Comparison of ENCODE assay signal across 9 cellular contexts in genomic region chr9:113522858-113523257, GRCh38. TPM values are rescaled to one million over a fixed set of nuclear protein-coding genes. Genes with fewer than 3 reads are reported as not detected.
DNase-seq lines count a peak whose midpoint lies in the region; ATAC-seq, FAIRE-seq and TF ChIP-seq lines count a peak whose summit lies in the region.
"Had no signal": no experiment of that assay in that cellular context is flagged by ENCODE, and none has a peak within 500 bp of the region (broad histone marks: within the 10 kb centered on the region; RNA-seq: fewer than 3 reads in every experiment).

No MANE protein-coding gene starts in this region.

- H3K36me3 ChIP-seq in OCI-LY3 (replicated peaks; ENCODE audit: low read depth, low read length) (no peaks in the 10 kb centered on the region), hepatocyte (replicated peaks; ENCODE audit: insufficient read depth, low read depth) (no peaks in the 10 kb centered on the region), upper lobe of left lung (peaks cover 0 to 15% (median 3%) of the 10 kb centered on the region in 4 donors)

- H3K79me2 ChIP-seq in OCI-LY3 (ENCODE audit: low read length) (no peaks in the 10 kb centered on the region), hepatocyte (no peaks in the 10 kb centered on the region)

- peaks cover 27% of the 10 kb centered on the region for H3K4me1 ChIP-seq in OCI-LY3 (ENCODE audit: low read length)
- H3K4me1 ChIP-seq in hepatocyte (ENCODE audit: insufficient read depth), result peaks cover 59% of the 10 kb centered on the region
- peaks cover 56 to 63% (median 61%) of the 10 kb centered on the region in 4 donors for H3K4me1 ChIP-seq in upper lobe of left lung

- H3K4me3 Mint-ChIP-seq in activated T-cell treated with anti-CD3 and anti-CD28 coated beads, Interleukin-2, amount 50 U/mL, for 24 hours, result peak overlapping the region; percentile 58

- no peak for TF ChIP-seq POLR2A in upper lobe of left lung (IDR thresholded peaks at IDR 0.05)

- no peaks in the 10 kb centered on the region for H3K9me3 Mint-ChIP-seq in activated T-cell treated with anti-CD3 and anti-CD28 coated beads, Interleukin-2, amount 50 U/mL, for 24 hours

- H3K9ac ChIP-seq in OCI-LY3 (ENCODE audit: low read length), result 0 out of 2 replicates have a peak overlapping the region, but pooled peaks have one; percentile 56

- peak overlapping the region; percentile 72 for H3K4me3 ChIP-seq in OCI-LY3 (ENCODE audit: low read length)
- no peak overlapping the region for H3K4me3 ChIP-seq in hepatocyte
- no peak overlapping the region for H3K4me3 ChIP-seq in upper lobe of left lung
- H3K4me3 ChIP-seq: right lobe of liver had no signal

- DNase-seq in activated T-cell treated with anti-CD3 and anti-CD28 coated beads, Interleukin-2, amount 50 U/mL, for 24 hours, result no peak
- DNase-seq in activated T-cell treated with anti-CD3 and anti-CD28 coated beads, Interleukin-2, amount 50 U/mL, for 1 hour, result no peak
- DNase-seq in hepatocyte (ENCODE audit: low spot score), result no peak
- DNase-seq in upper lobe of left lung, result no peak
- no peak for DNase-seq in RCC 7860 (ENCODE audit: low spot score)
- DNase-seq: right lobe of liver had no signal

- H3K36me3 Mint-ChIP-seq in activated T-cell treated with anti-CD3 and anti-CD28 coated beads, Interleukin-2, amount 50 U/mL, for 24 hours (ENCODE audit: low read depth), result peaks cover 90% of the 10 kb centered on the region

- peak overlapping the region; percentile 95 for H3K4me2 ChIP-seq in OCI-LY3 (ENCODE audit: low read length)
- peak overlapping the region; percentile 60 for H3K4me2 ChIP-seq in hepatocyte

- no peaks in the 10 kb centered on the region for H3K27me3 Mint-ChIP-seq in activated T-cell treated with anti-CD3 and anti-CD28 coated beads, Interleukin-2, amount 50 U/mL, for 24 hours

- H3K4me1 Mint-ChIP-seq in activated T-cell treated with anti-CD3 and anti-CD28 coated beads, Interleukin-2, amount 50 U/mL, for 24 hours (ENCODE audit: low read depth), result peaks cover 93% of the 10 kb centered on the region

- ATAC-seq in upper lobe of left lung (ENCODE audit: low FRiP score in 2 of 2) (no peak), HG03196 (IDR thresholded peaks at IDR 0.05; ENCODE audit: unreplicated experiment) (no peak), GM21367 (IDR thresholded peaks at IDR 0.05; ENCODE audit: unreplicated experiment) (no peak)

- H2AFZ ChIP-seq in OCI-LY3 (ENCODE audit: low read depth, low read length) (no peak overlapping the region), hepatocyte (no peak overlapping the region)

- no peak overlapping the region for H3K27ac ChIP-seq in OCI-LY3 (ENCODE audit: low read length)
- H3K27ac ChIP-seq in hepatocyte, result peak overlapping the region; percentile 97
- peak overlapping the region; percentile 67 to 81 (median 78) for H3K27ac ChIP-seq in upper lobe of left lung

- H3K27me3 ChIP-seq in OCI-LY3 (ENCODE audit: low read depth, low read length), result peaks cover 17% of the 10 kb centered on the region
- H3K27me3 ChIP-seq in hepatocyte, result no peaks in the 10 kb centered on the region
- H3K27me3 ChIP-seq in upper lobe of left lung, result no peaks in the 10 kb centered on the region
- H3K27me3 ChIP-seq: right lobe of liver had no signal

- TF ChIP-seq CTCF in OCI-LY3 (IDR thresholded peaks at IDR 0.05; ENCODE audit: low read depth, low read length), result no peak
- TF ChIP-seq CTCF in hepatocyte (IDR thresholded peaks at IDR 0.05; ENCODE audit: poor library complexity), result no peak
- no peak for TF ChIP-seq CTCF in upper lobe of left lung (IDR thresholded peaks at IDR 0.05)

- H4K20me1 ChIP-seq in OCI-LY3 (ENCODE audit: insufficient read depth, low read length) (no peaks in the 10 kb centered on the region), hepatocyte (ENCODE audit: insufficient read depth, poor library complexity, severe bottlenecking) (no peaks in the 10 kb centered on the region)

- TF ChIP-seq EP300 in upper lobe of left lung (IDR thresholded peaks at IDR 0.05), result no peak

- no peaks in the 10 kb centered on the region for H3K9me3 ChIP-seq in OCI-LY3 (ENCODE audit: insufficient read depth, low read length)
- no peaks in the 10 kb centered on the region for H3K9me3 ChIP-seq in hepatocyte (ENCODE audit: low read depth)
- H3K9me3 ChIP-seq in upper lobe of left lung, result no peaks in the 10 kb centered on the region
- H3K9me3 ChIP-seq: right lobe of liver had no signal

- no peaks in the 10 kb centered on the region for H3K9me2 ChIP-seq in hepatocyte (replicated peaks; ENCODE audit: insufficient read depth)

- peak overlapping the region; percentile 89 for H3K27ac Mint-ChIP-seq in activated T-cell treated with anti-CD3 and anti-CD28 coated beads, Interleukin-2, amount 50 U/mL, for 24 hours

- 87% methylated on average over 8 of the region's 8 CpGs for WGBS in hepatocyte (ENCODE audit: low lambda C conversion rate, missing lambda C conversion rate)
- 94% methylated on average over 8 of the region's 8 CpGs; no CpG with 5 or more reads in 1 of the 2 donors for WGBS in upper lobe of left lung, 2 donors

- no peak for FAIRE-seq in RCC 7860 (lab: Jason Lieb, UNC)

RNA-seq across cellular contexts. Expression of gene RGS3, which starts 59.3 kb away (rescaled TPM):
- 47.0 and 48.0 TPM in 2 replicates for total RNA-seq in hepatocyte
- 62.7 and 78.2 TPM in 2 replicates for polyA plus RNA-seq in hepatocyte
- 10 to 100 TPM; 60.3 to 93.2 (median 72.6) TPM for total RNA-seq in upper lobe of left lung
